In genomic region chr20:63537525-63538203, GRCh38 we compare ENCODE assay signal across 8 cellular contexts. TPM values are rescaled to one million over a fixed set of nuclear protein-coding genes. Genes with fewer than 3 reads are reported as not detected.
DNase-seq lines count a peak whose midpoint lies in the region; ATAC-seq lines count a peak whose summit lies in the region.

No MANE protein-coding gene starts in this region.

- H3K27ac Mint-ChIP-seq in CD8-positive, alpha-beta memory T cell, result peak overlapping the region; percentile 21 to 75 (median 62)

- no peaks in the 10 kb centered on the region for H3K36me3 Mint-ChIP-seq in CD8-positive, alpha-beta memory T cell

- H3K27me3 ChIP-seq in CD8-positive, alpha-beta memory T cell (ENCODE audit: insufficient read depth, low read length, poor library complexity, severe bottlenecking), result no peaks in the 10 kb centered on the region

- H3K9me3 Mint-ChIP-seq in CD8-positive, alpha-beta memory T cell, result no peaks in the 10 kb centered on the region

- H3K9me3 ChIP-seq in CD8-positive, alpha-beta memory T cell (ENCODE audit: low read length), result no peaks in the 10 kb centered on the region

- H3K4me1 ChIP-seq in CD8-positive, alpha-beta memory T cell (ENCODE audit: insufficient read depth, low read length), result peaks cover 23% of the 10 kb centered on the region

- H3K36me3 ChIP-seq in CD8-positive, alpha-beta memory T cell (ENCODE audit: insufficient read depth, low read length), result no peaks in the 10 kb centered on the region

- no peaks in the 10 kb centered on the region for H3K27me3 Mint-ChIP-seq in CD8-positive, alpha-beta memory T cell

- H3K4me3 ChIP-seq in CD8-positive, alpha-beta memory T cell (ENCODE audit: low read length), result peak overlapping the region; percentile 62

- peak overlapping the region; percentile 43 for H3K27ac ChIP-seq in CD8-positive, alpha-beta memory T cell (ENCODE audit: low read depth, low read length)

- DNase-seq in CD8-positive, alpha-beta memory T cell, result peak; percentile 86 to 95 (median 94)
- DNase-seq in NCI-H774 (lab: John Stamatoyannopoulos, UW) (peak; percentile 97), ecto neural progenitor cell (ENCODE audit: low spot score) (peak; percentile 94), medulla oblongata (ENCODE audit: extremely low spot score) (peak; percentile 82)
- DNase-seq in activated CD4-positive, alpha-beta T cell treated with anti-CD3 and anti-CD28 coated beads, Interleukin-2, amount 50 U/mL, for 48 hours, result peak; percentile 96 to 98
- peak; percentile 87 for DNase-seq in stimulated activated CD8-positive, alpha-beta memory T cell treated with anti-CD3 and anti-CD28 coated beads, Interleukin-12 subunit alpha, Interleukin-12 subunit beta, amount 100 ng/mL, for 24 hours (ENCODE audit: extremely low read depth)

- POLR2A ChIA-PET in CD8-positive, alpha-beta memory T cell (lab: Charles Lee), result interaction anchor here (0.6 to 2.7 kb wide), 11 partner anchors 8 to 525 kb away, joined by 3 to 31 read pairs (median 4); partner anchors contain the start of genes GMEB2, HELZ2, PPDPF and TPD52L2

- CTCF ChIA-PET in CD8-positive, alpha-beta memory T cell (lab: Charles Lee), result interaction anchor here (0.6 to 3.7 kb wide), 48 partner anchors 8 to 583 kb away, joined by 3 to 35 read pairs (median 4); partner anchors contain the start of genes ARFRP1, GMEB2, HELZ2 and LIME1

- peaks cover 0 to 18% (median 3%) of the 10 kb centered on the region in 3 donors for H3K4me1 Mint-ChIP-seq in CD8-positive, alpha-beta memory T cell

- ATAC-seq in GM19395 (IDR thresholded peaks at IDR 0.05; ENCODE audit: unreplicated experiment) (peak; percentile 83), HG03521 (IDR thresholded peaks at IDR 0.05; ENCODE audit: unreplicated experiment) (peak; percentile 80)

- peak overlapping the region; percentile 36 to 74 (median 69) for H3K4me3 Mint-ChIP-seq in CD8-positive, alpha-beta memory T cell

RNA-seq across cellular contexts. Expression of gene PTK6, which starts 0.5 kb away (rescaled TPM):
- total RNA-seq in CD8-positive, alpha-beta memory T cell, result under 1 TPM; 0.18 to 0.31 TPM
- 0.16 TPM for polyA plus RNA-seq in CD8-positive, alpha-beta memory T cell

RNA-seq across cellular contexts. Expression of gene SRMS, which starts 9.9 kb away (rescaled TPM):
- not detected for total RNA-seq in CD8-positive, alpha-beta memory T cell
- not detected for polyA plus RNA-seq in CD8-positive, alpha-beta memory T cell

RNA-seq across cellular contexts. Expression of gene FNDC11, which starts 16.3 kb away (rescaled TPM):
- total RNA-seq in CD8-positive, alpha-beta memory T cell, result under 1 TPM; 0.13 to 0.26 TPM
- polyA plus RNA-seq in CD8-positive, alpha-beta memory T cell, result not detected

RNA-seq across cellular contexts. Expression of gene PPDPF, which starts 17.1 kb away (rescaled TPM):
- total RNA-seq in CD8-positive, alpha-beta memory T cell, result 100 to 1,000 TPM; 207 to 218 TPM
- polyA plus RNA-seq in CD8-positive, alpha-beta memory T cell, result 137 TPM

RNA-seq across cellular contexts. Expression of gene HELZ2, which starts 36.4 kb away (rescaled TPM):
- total RNA-seq in CD8-positive, alpha-beta memory T cell, result 1 to 10 TPM; 7.4 to 8.7 TPM
- 9.8 TPM for polyA plus RNA-seq in CD8-positive, alpha-beta memory T cell

Comparison
In these comparisons a context has a peak if more than half of its experiments do, and no peak if none do; other contexts are left out.
1. Peak in every context shown above with its lines: DNase-seq, ATAC-seq, H3K4me3 ChIP-seq and H3K27ac ChIP-seq.